ENCODE assay signal across 8 cellular contexts in genomic region chr1:208243851-208244583, GRCh38. TPM values are rescaled to one million over a fixed set of nuclear protein-coding genes. Genes with fewer than 3 reads are reported as not detected.
DNase-seq lines count a peak whose midpoint lies in the region; ATAC-seq, FAIRE-seq and TF ChIP-seq lines count a peak whose summit lies in the region.

Gene PLXNA2 (minus strand): TSS chr1:208244384. CDS start chr1:208217922, 26,462 bp downstream.

- WGBS in mammary epithelial cell (ENCODE audit: low coverage, missing lambda C conversion rate) = 15% methylated on average over 14 of the region's 84 CpGs

- dilution Hi-C loops in mammary epithelial cell (cut with HindIII; ENCODE audit: low sequenced_read_pairs) = no loop called here

- no peaks in the 10 kb centered on the region for H3K27me3 ChIP-seq in mammary epithelial cell (ENCODE audit: insufficient read depth, low read length)
- H3K27me3 ChIP-seq in skeletal muscle satellite cell (ENCODE audit: control insufficient read depth, insufficient read depth, low read length) = peaks cover 1% of the 10 kb centered on the region

- peak; percentile 73 for DNase-seq in H54 (ENCODE audit: insufficient read length, low spot score)
- DNase-seq in NCI-H2107 treated with DMSO at 0.1 percent for 48 hours (lab: John Stamatoyannopoulos, UW; ENCODE audit: unreplicated experiment) = peak; percentile 77
- peak; percentile 79 for DNase-seq in mammary epithelial cell

- peak within 1 kb of the TSS; percentile 97 for H3K4me2 ChIP-seq in mammary epithelial cell (ENCODE audit: insufficient read depth, low read depth, low read length)
- H3K4me2 ChIP-seq in skeletal muscle satellite cell (ENCODE audit: low read length) = peak within 1 kb of the TSS; percentile 98

- H3K4me1 ChIP-seq in mammary epithelial cell (ENCODE audit: insufficient read depth, low read length) = peaks cover 43% of the 10 kb centered on the region
- H3K4me1 ChIP-seq in skeletal muscle satellite cell (ENCODE audit: control insufficient read depth, insufficient read depth, low read length) = peaks cover 40% of the 10 kb centered on the region

- H3K27ac ChIP-seq in C4-2B (peak within 1 kb of the TSS; percentile 14; the same call in 1 of the 2 replicates), VCaP (peak within 1 kb of the TSS; percentile 92), mammary epithelial cell (ENCODE audit: insufficient read depth, low read depth, low read length) (peak within 1 kb of the TSS; percentile 65)

- H3K9me3 ChIP-seq in mammary epithelial cell (replicated peaks; ENCODE audit: insufficient read depth, low read length) (no peaks in the 10 kb centered on the region), iPS-18c (ENCODE audit: control insufficient read depth, insufficient read depth, low read length) (peaks cover 7% of the 10 kb centered on the region), skeletal muscle satellite cell (replicated peaks; ENCODE audit: low read length) (no peaks in the 10 kb centered on the region)

- TSS peak; percentile 72 for BruUV-seq in mammary epithelial cell (replicated peaks; lab: Mats Ljungman, UMichigan)

- H2AFZ ChIP-seq in mammary epithelial cell (ENCODE audit: low read depth, low read length) = peak within 1 kb of the TSS; percentile 82

- TF ChIP-seq POLR2A in H54 (IDR thresholded peaks at IDR 0.05; ENCODE audit: low read depth, low read length) = peak; percentile 53; the same call in 1 of the 2 replicates

- peaks cover 50% of the 10 kb centered on the region for H3K79me2 ChIP-seq in mammary epithelial cell (ENCODE audit: insufficient read depth, low read length)

- in situ Hi-C loops in mammary epithelial cell (cut with MboI; ENCODE audit: low sequenced_read_pairs in 2 of 2) = loop anchor here (10.0 kb wide), 2 partner anchors 109 to 119 kb away; no protein-coding TSS in a partner anchor

- peak within 1 kb of the TSS; percentile 74 for H3K9ac ChIP-seq in mammary epithelial cell (ENCODE audit: insufficient read depth, low read length)
- peak within 1 kb of the TSS; percentile 94 for H3K9ac ChIP-seq in skeletal muscle satellite cell (ENCODE audit: low read depth, low read length)

- intact Hi-C loops in mammary epithelial cell (cut with micrococcal nuclease) = loop anchor here (1.0 to 10.0 kb wide), 6 partner anchors 37 to 1111 kb away; no protein-coding TSS in a partner anchor

- ATAC-seq in GM18517 (IDR thresholded peaks at IDR 0.05; ENCODE audit: unreplicated experiment) = no peak

- no peak for FAIRE-seq in H54 (lab: Jason Lieb, UNC)

- H3K36me3 ChIP-seq in mammary epithelial cell (ENCODE audit: insufficient read depth, low read length) = no peaks in the 10 kb centered on the region
- H3K36me3 ChIP-seq in skeletal muscle satellite cell (ENCODE audit: insufficient read depth, low read length) = peaks cover 27% of the 10 kb centered on the region

- TF ChIP-seq CTCF in C4-2B (conservative IDR thresholded peaks at IDR 0.05) (no peak), VCaP (conservative IDR thresholded peaks at IDR 0.05) (no peak), mammary epithelial cell (conservative IDR thresholded peaks at IDR 0.05 in 1 of 2, IDR thresholded peaks at IDR 0.05 in 1 of 2; ENCODE audit: extremely low read depth in 1 of 2, insufficient read depth in 1 of 2, low read depth in 1 of 2, low read length in 2 of 2) (no peak)

- no peaks in the 10 kb centered on the region for H4K20me1 ChIP-seq in mammary epithelial cell (ENCODE audit: insufficient read depth, low read length)

- CTCF ChIA-PET in mammary epithelial cell (lab: Charles Lee; ENCODE audit: low non-redundant PET) = interaction anchor here (0.6 to 3.6 kb wide), 4 partner anchors 37 to 963 kb away, joined by 4 to 93 read pairs (median 7); no protein-coding TSS in a partner anchor

- H3K4me3 ChIP-seq in mammary epithelial cell (replicated peaks in 1 of 3; ENCODE audit: insufficient read depth in 1 of 3, low read depth in 2 of 3, low read length in 3 of 3) (peak within 1 kb of the TSS; percentile 85 to 94 (median 87)), iPS-18c (ENCODE audit: insufficient read depth, low read depth, low read length) (peak within 1 kb of the TSS; percentile 62), skeletal muscle satellite cell (ENCODE audit: low read length) (peak within 1 kb of the TSS; percentile 94)

RNA-seq across cellular contexts. Expression of gene PLXNA2, which starts in this region (rescaled TPM):
- total RNA-seq in mammary epithelial cell = 10 to 100 TPM in 1 of 2 donors, 1 to 10 TPM in 1; 6.5 to 42.9 TPM
- 11.5 TPM for polyA plus RNA-seq in mammary epithelial cell
- 45.4 TPM for polyA minus RNA-seq in mammary epithelial cell
- 13.4 and 18.3 TPM in 2 replicates for total RNA-seq in skeletal muscle satellite cell (2012; rRNA removed)

Comparison
In these comparisons a context has a peak if more than half of its experiments do, and no peak if none do; other contexts are left out.
1. H3K27ac ChIP-seq: peak in every context shown above with its lines; median percentile 92 in VCaP; 65 in mammary epithelial cell; 14 in C4-2B.